Comparison of ENCODE assay signal across 13 cellular contexts in genomic region chr11:975824-976223, GRCh38. TPM values are rescaled to one million over a fixed set of nuclear protein-coding genes. Genes with fewer than 3 reads are reported as not detected.
DNase-seq lines count a peak whose midpoint lies in the region; ATAC-seq and TF ChIP-seq lines count a peak whose summit lies in the region.
"Had no signal": no experiment of that assay in that cellular context is flagged by ENCODE, and none has a peak within 500 bp of the region (broad histone marks: within the 10 kb centered on the region; RNA-seq: fewer than 3 reads in every experiment).

No MANE protein-coding gene starts in this region.

- H3K36me3 Mint-ChIP-seq in activated naive CD8-positive, alpha-beta T cell treated with anti-CD3 and anti-CD28 coated beads, Interleukin-2, amount 50 U/mL, for 24 hours (ENCODE audit: low read depth), result peaks cover 11% of the 10 kb centered on the region
- H3K36me3 Mint-ChIP-seq in activated naive CD8-positive, alpha-beta T cell treated with anti-CD3 and anti-CD28 coated beads for 36 hours, result peaks cover 3% of the 10 kb centered on the region

- H3K9me3 Mint-ChIP-seq in activated naive CD8-positive, alpha-beta T cell treated with anti-CD3 and anti-CD28 coated beads, Interleukin-2, amount 50 U/mL, for 24 hours, result no peaks in the 10 kb centered on the region
- no peaks in the 10 kb centered on the region for H3K9me3 Mint-ChIP-seq in activated naive CD8-positive, alpha-beta T cell treated with anti-CD3 and anti-CD28 coated beads for 36 hours

- TF ChIP-seq CTCF in fibroblast of villous mesenchyme (IDR thresholded peaks at IDR 0.05; ENCODE audit: insufficient read depth, low read depth, low read length) (peak; percentile 38), upper lobe of right lung (IDR thresholded peaks at IDR 0.05) (peak; percentile 11)

- H3K27me3 Mint-ChIP-seq in activated naive CD8-positive, alpha-beta T cell treated with anti-CD3 and anti-CD28 coated beads, Interleukin-2, amount 50 U/mL, for 24 hours, result no peaks in the 10 kb centered on the region
- H3K27me3 Mint-ChIP-seq in activated naive CD8-positive, alpha-beta T cell treated with anti-CD3 and anti-CD28 coated beads for 36 hours, result no peaks in the 10 kb centered on the region

- peak; percentile 27 for ATAC-seq in activated naive CD8-positive, alpha-beta T cell treated with anti-CD3 and anti-CD28 coated beads, Interleukin-2, amount 50 U/mL, for 24 hours
- ATAC-seq in upper lobe of right lung (no peak), GM19452 (IDR thresholded peaks at IDR 0.05; ENCODE audit: unreplicated experiment) (no peak)

- H3K4me3 ChIP-seq in SK-N-MC, result no peak overlapping the region
- no peak overlapping the region for H3K4me3 ChIP-seq in fibroblast of villous mesenchyme (ENCODE audit: low read depth, low read length)
- H3K4me3 ChIP-seq in upper lobe of right lung, result no peak overlapping the region

- H3K27ac ChIP-seq in SK-N-MC (0 out of 2 replicates have a peak overlapping the region, but pooled peaks have one; percentile 36), upper lobe of right lung (no peak overlapping the region)
- H3K27ac ChIP-seq: epithelial cell of prostate, parathyroid adenoma had no signal

- no peak overlapping the region for H3K27ac Mint-ChIP-seq in activated naive CD8-positive, alpha-beta T cell treated with anti-CD3 and anti-CD28 coated beads, Interleukin-2, amount 50 U/mL, for 24 hours
- no peak overlapping the region for H3K27ac Mint-ChIP-seq in activated naive CD8-positive, alpha-beta T cell treated with anti-CD3 and anti-CD28 coated beads for 36 hours

- H3K4me1 Mint-ChIP-seq in activated naive CD8-positive, alpha-beta T cell treated with anti-CD3 and anti-CD28 coated beads, Interleukin-2, amount 50 U/mL, for 24 hours, result peaks cover 15% of the 10 kb centered on the region
- H3K4me1 Mint-ChIP-seq in activated naive CD8-positive, alpha-beta T cell treated with anti-CD3 and anti-CD28 coated beads for 36 hours, result peaks cover 22% of the 10 kb centered on the region

- H3K27me3 ChIP-seq in upper lobe of right lung, result no peaks in the 10 kb centered on the region

- no peaks in the 10 kb centered on the region for H3K4me1 ChIP-seq in upper lobe of right lung
- H3K4me1 ChIP-seq: parathyroid adenoma had no signal

- H3K36me3 ChIP-seq in SK-N-MC (ENCODE audit: insufficient read depth, low read length), result peaks cover 36% of the 10 kb centered on the region; the same call in 1 of the 2 replicates
- peaks cover 71% of the 10 kb centered on the region for H3K36me3 ChIP-seq in upper lobe of right lung

- no peak overlapping the region for H3K4me3 Mint-ChIP-seq in activated naive CD8-positive, alpha-beta T cell treated with anti-CD3 and anti-CD28 coated beads, Interleukin-2, amount 50 U/mL, for 24 hours
- no peak overlapping the region for H3K4me3 Mint-ChIP-seq in activated naive CD8-positive, alpha-beta T cell treated with anti-CD3 and anti-CD28 coated beads for 36 hours

- H3K9me3 ChIP-seq in SK-N-MC (ENCODE audit: low read depth, low read length), result no peaks in the 10 kb centered on the region
- H3K9me3 ChIP-seq in upper lobe of right lung, result no peaks in the 10 kb centered on the region

- no peak overlapping the region for H3K9ac ChIP-seq in SK-N-MC (ENCODE audit: insufficient read length)
- H3K9ac ChIP-seq: parathyroid adenoma had no signal

- intact Hi-C loops in upper lobe of right lung (cut with DNase I), result no loop called here

- no peak for DNase-seq in activated naive CD8-positive, alpha-beta T cell treated with anti-CD3 and anti-CD28 coated beads, Interleukin-2, amount 50 U/mL, for 24 hours
- DNase-seq in activated naive CD8-positive, alpha-beta T cell treated with anti-CD3 and anti-CD28 coated beads for 36 hours, result no peak
- DNase-seq in SK-N-MC (ENCODE audit: low read depth, low spot score) (no peak), fibroblast of villous mesenchyme (ENCODE audit: low read depth) (peak; percentile 36), upper lobe of right lung (no peak), medulla oblongata (ENCODE audit: extremely low spot score) (no peak)
- DNase-seq in stimulated activated CD4-positive, alpha-beta T cell treated with anti-CD3 and anti-CD28 coated beads, Interleukin-2, amount 100 ng/mL, for 48 hours, result no peak
- DNase-seq: activated CD4-positive, alpha-beta T cell treated with anti-CD3 and anti-CD28 coated beads, Interleukin-2, amount 50 U/mL, for 4 hours; DMS79 treated with DMSO at 0.1 percent for 48 hours; NCI-H1092 treated with DMSO at 0.1 percent for 48 hours had no signal

RNA-seq across cellular contexts. Expression of gene AP2A2, which starts 50.2 kb away (rescaled TPM):
- 10 to 100 TPM; 26.3 to 30.3 TPM for total RNA-seq in activated naive CD8-positive, alpha-beta T cell treated with anti-CD3 and anti-CD28 coated beads for 36 hours
- 45.7 and 53.5 TPM in 2 replicates for total RNA-seq in fibroblast of villous mesenchyme
- total RNA-seq in upper lobe of right lung, result 92.0 TPM
